Comparison of ENCODE assay signal across 24 cellular contexts in the genomic region with DNA sequence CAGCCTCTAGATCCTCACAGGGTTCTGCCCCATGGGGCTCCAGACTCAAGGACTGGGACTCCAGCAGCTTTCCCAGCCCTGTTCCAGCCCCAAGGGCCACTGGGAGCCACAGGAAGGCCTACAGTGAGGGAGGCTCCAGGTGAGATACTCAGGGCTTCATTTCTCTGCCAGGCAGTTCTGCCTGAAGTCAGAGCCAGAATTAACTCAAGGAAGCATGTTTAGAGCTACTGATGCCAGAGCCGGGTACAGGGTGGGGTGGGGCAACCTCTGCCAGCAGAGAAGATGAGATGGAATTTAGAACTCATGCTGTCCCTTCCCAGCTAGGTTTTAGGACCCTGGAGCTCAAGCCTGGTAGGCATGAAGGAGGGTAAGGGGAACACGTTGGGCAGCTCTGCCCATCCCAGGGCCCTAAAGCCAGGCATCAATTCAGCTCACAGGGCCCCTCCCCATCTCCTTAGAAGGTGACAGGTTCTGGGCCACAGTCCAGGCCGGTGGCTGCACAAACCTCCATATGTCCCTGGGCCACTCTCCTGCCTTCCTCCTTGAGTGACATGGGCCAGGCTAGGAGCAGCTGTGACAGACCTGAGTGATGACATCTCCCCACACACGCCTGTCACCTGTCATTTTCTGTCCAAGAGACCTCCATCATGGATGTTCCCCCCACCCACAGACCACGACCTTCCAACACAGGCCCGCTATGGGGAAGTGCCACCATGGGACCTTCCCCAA. TPM values are rescaled to one million over a fixed set of nuclear protein-coding genes. Genes with fewer than 3 reads are reported as not detected.
DNase-seq lines count a peak whose midpoint lies in the region; ATAC-seq, FAIRE-seq and TF ChIP-seq lines count a peak whose summit lies in the region.
"Had no signal": no experiment of that assay in that cellular context is flagged by ENCODE, and none has a peak within 500 bp of the region (broad histone marks: within the 10 kb centered on the region; RNA-seq: fewer than 3 reads in every experiment).

No MANE protein-coding gene starts in this region.

- DNase-seq in left ventricle myocardium superior (no peak), Right ventricle myocardium inferior (ENCODE audit: missing footprints) (no peak), K562 (ENCODE audit: extremely low read depth in 1 of 4, low spot score in 3 of 4) (no peak), myocyte (ENCODE audit: low read depth) (peak; percentile 94), Ammon's horn (ENCODE audit: low spot score) (no peak), GM12891 (ENCODE audit: insufficient read length, low spot score) (no peak)
- no peak for DNase-seq in stimulated activated naive B cell treated with anti-CD40 and anti-IgM and Interleukin-4, amounts not matched to agents 10 μg/mL and 1 μg/mL and 100 μg/mL, for 72 hours
- DNase-seq: ACHN; Caco-2; CD4-positive, alpha-beta T cell; DMS79 treated with DMSO at 0.1 percent for 48 hours; HCEC 1CT; HFFc6; IMR-90; KBM-7 had no signal

- TF ChIP-seq CTCF in K562 (IDR thresholded peaks at IDR 0.05 in 2 of 3, conservative IDR thresholded peaks at IDR 0.05 in 1 of 3; ENCODE audit: insufficient read depth in 2 of 3, low read depth in 1 of 3, low read length in 3 of 3), result no peak

- CTCF ChIA-PET in K562 (lab: Yijun Ruan, JAX; ENCODE audit: low intra/inter-chr PET ratio), result no interaction called here

- H2AFZ ChIP-seq in K562 (ENCODE audit: low read depth, low read length), result no peak overlapping the region
- H2AFZ ChIP-seq: GM23338 had no signal

- BruUV-seq in K562 (replicated peaks; lab: Mats Ljungman, UMichigan), result no TSS peak

- H3K79me2 ChIP-seq in K562 (ENCODE audit: control insufficient read depth, insufficient read depth, low read length), result no peaks in the 10 kb centered on the region

- no peaks in the 10 kb centered on the region for H3K36me3 ChIP-seq in K562 (ENCODE audit: control insufficient read depth, insufficient read depth, low read length)

- no peak for TF ChIP-seq POLR2A in K562 (conservative IDR thresholded peaks at IDR 0.05)
- TF ChIP-seq POLR2A in GM12891 (IDR thresholded peaks at IDR 0.05; ENCODE audit: low read depth, low read length), result no peak

- no peak overlapping the region for H3K9ac ChIP-seq in K562 (ENCODE audit: insufficient read depth in 1 of 2, low read depth in 2 of 2, low read length in 2 of 2)

- no peaks in the 10 kb centered on the region for H3K9me3 ChIP-seq in K562 (replicated peaks; ENCODE audit: control insufficient read depth, insufficient read depth, low read depth, low read length)
- H3K9me3 ChIP-seq: Caco-2 had no signal

- H3K9me3 Mint-ChIP-seq in stimulated activated naive B cell treated with anti-CD40 and anti-IgM and Interleukin-4, amounts not matched to agents 10 μg/mL and 1 μg/mL and 100 μg/mL, for 72 hours, result no peaks in the 10 kb centered on the region
- H3K9me3 Mint-ChIP-seq: CD4-positive, alpha-beta T cell; GM23338; HFFc6 had no signal

- peaks cover 4 to 57% of the 10 kb centered on the region in 2 experiments; a peak in 4 of 5 replicates for H3K27me3 ChIP-seq in K562 (ENCODE audit: control insufficient read depth in 2 of 2, insufficient read depth in 2 of 2, low read length in 2 of 2)

- H3K4me2 ChIP-seq in K562 (ENCODE audit: insufficient read depth, low read length), result no peak overlapping the region
- H3K4me2 ChIP-seq: GM23338 had no signal

- peaks cover 14 to 32% of the 10 kb centered on the region in 2 donors for H3K27me3 Mint-ChIP-seq in stimulated activated naive B cell treated with anti-CD40 and anti-IgM and Interleukin-4, amounts not matched to agents 10 μg/mL and 1 μg/mL and 100 μg/mL, for 72 hours

- 0% methylated on average over 6 of the region's 6 CpGs for WGBS in K562 (ENCODE audit: insufficient coverage, low coverage, missing lambda C conversion rate)

- no peaks in the 10 kb centered on the region for H3K36me3 Mint-ChIP-seq in stimulated activated naive B cell treated with anti-CD40 and anti-IgM and Interleukin-4, amounts not matched to agents 10 μg/mL and 1 μg/mL and 100 μg/mL, for 72 hours

- ATAC-seq in left ventricle myocardium superior (peak; percentile 28), Right ventricle myocardium inferior (no peak), K562 (no peak), GM21423 (IDR thresholded peaks at IDR 0.05; ENCODE audit: unreplicated experiment) (no peak)
- peak; percentile 43 to 45 for ATAC-seq in stimulated activated naive B cell treated with anti-CD40 and anti-IgM and Interleukin-4, amounts not matched to agents 10 μg/mL and 1 μg/mL and 100 μg/mL, for 72 hours (replicated peaks)
- ATAC-seq: GM12878, GM23338 had no signal

- H3K27ac Mint-ChIP-seq in stimulated activated naive B cell treated with anti-CD40 and anti-IgM and Interleukin-4, amounts not matched to agents 10 μg/mL and 1 μg/mL and 100 μg/mL, for 72 hours, result peak overlapping the region; percentile 27
- H3K27ac Mint-ChIP-seq: CD4-positive, alpha-beta T cell; GM23338; HFFc6 had no signal

- no peak for TF ChIP-seq RAD21 in K562 (CRISPR knock-in tag; conservative IDR thresholded peaks at IDR 0.05 in 1 of 2, IDR thresholded peaks at IDR 0.05 in 1 of 2)

- no peaks in the 10 kb centered on the region; a peak in 2 of 5 replicates for H3K4me1 ChIP-seq in K562 (replicated peaks in 1 of 2; ENCODE audit: control insufficient read depth in 2 of 2, insufficient read depth in 2 of 2, low read length in 2 of 2)
- H3K4me1 ChIP-seq: Caco-2 had no signal

- peaks cover 10% of the 10 kb centered on the region for H4K20me1 ChIP-seq in K562 (replicated peaks; ENCODE audit: control insufficient read depth, insufficient read depth, low read length)

- no peak overlapping the region for H3K4me3 ChIP-seq in K562
- H3K4me3 ChIP-seq: GM12878, GM23338 had no signal

- H3K4me3 Mint-ChIP-seq in stimulated activated naive B cell treated with anti-CD40 and anti-IgM and Interleukin-4, amounts not matched to agents 10 μg/mL and 1 μg/mL and 100 μg/mL, for 72 hours, result no peak overlapping the region
- H3K4me3 Mint-ChIP-seq: CD4-positive, alpha-beta T cell; GM23338; HFFc6 had no signal

- H3K9me1 ChIP-seq in K562 (ENCODE audit: control insufficient read depth, insufficient read depth, low read length), result no peaks in the 10 kb centered on the region

- TF ChIP-seq EP300 in K562 (IDR thresholded peaks at IDR 0.05; ENCODE audit: low read length), result no peak

- H3K27ac ChIP-seq in K562 (ENCODE audit: extremely low read depth, low read depth, low read length), result no peak overlapping the region
- H3K27ac ChIP-seq: C4-2B had no signal

- H3K4me1 Mint-ChIP-seq in stimulated activated naive B cell treated with anti-CD40 and anti-IgM and Interleukin-4, amounts not matched to agents 10 μg/mL and 1 μg/mL and 100 μg/mL, for 72 hours, result peaks cover 0 to 5% of the 10 kb centered on the region in 2 donors
- H3K4me1 Mint-ChIP-seq: GM23338 had no signal

- in situ Hi-C loops in K562 (cut with MboI), result no loop called here

- POLR2A ChIA-PET in K562 (lab: Yijun Ruan, JAX), result interaction anchor here (1.0 kb wide), 1 partner anchor 32 kb away, joined by 3 read pairs; no protein-coding TSS in a partner anchor

- intact Hi-C loops in left ventricle myocardium superior (cut with micrococcal nuclease) (no loop called here), Right ventricle myocardium inferior (cut with DNase I) (no loop called here), K562 (cut with micrococcal nuclease) (no loop called here)

- no peak for FAIRE-seq in K562 (lab: Jason Lieb, UNC)
- no peak for FAIRE-seq in GM12891 (lab: Jason Lieb, UNC)
- FAIRE-seq: A204.1, D721Med, GM12878, GM19239, H54 had no signal

RNA-seq across cellular contexts. Expression of gene SPPL2C, which starts 24.5 kb away (rescaled TPM):
- total RNA-seq in left ventricle myocardium superior (not detected), Right ventricle myocardium inferior (not detected), K562 (2014; rRNA removed) (not detected in 2 replicates), K562 (2014; rRNA removed; fragmentation: Illumina TruSeq; extraction: Trizol) (not detected in 2 replicates), K562 (2015; rRNA removed; fragmentation: Illumina TruSeq; extraction: Trizol) (not detected in 2 replicates), K562 (2021) (not detected in 2 replicates), myocyte (not detected in 2 replicates)
- not detected in 2 replicates for total RNA-seq in K562 (2011; cell fraction: chromatin; rRNA removed; ENCODE audit: low replicate concordance)
- total RNA-seq in K562 (2011; cell fraction: nucleolus; rRNA removed), result not detected in 2 replicates
- not detected in 2 replicates for total RNA-seq in K562 (2011; cell fraction: nucleoplasm; rRNA removed)
- polyA plus RNA-seq in K562 (2011; rRNA removed) (not detected in 2 replicates), K562 (2014; fragmentation: Illumina TruSeq; extraction: Trizol) (not detected in 2 replicates), K562 (2014; fragmentation: Nextera tagmentation; extraction: Ambion mirVana) (not detected), K562 (2014; rRNA removed) (not detected in 2 replicates)
- not detected in 2 replicates for polyA plus RNA-seq in K562 (2011; cell fraction: cytosol; rRNA removed)
- not detected in 2 replicates for polyA plus RNA-seq in K562 (2011; cell fraction: nucleus; rRNA removed)
- not detected in 2 replicates for polyA plus RNA-seq in K562 (2012)
- not detected in 2 replicates for polyA minus RNA-seq in K562 (2011; rRNA and poly(A)+ RNA removed)
- polyA minus RNA-seq in K562 (2011; cell fraction: cytosol; rRNA and poly(A)+ RNA removed), result not detected in 2 replicates
- not detected in 2 replicates for polyA minus RNA-seq in K562 (2011; cell fraction: nucleus; rRNA and poly(A)+ RNA removed)
- not detected for polyA plus RNA-seq in myocyte (2012)
- not detected for polyA plus RNA-seq in GM12891 (2012; ENCODE audit: low read depth, missing spikeins)
- total RNA-seq: Caco-2; CD4-positive, alpha-beta T cell; GM12878; HFFc6; IMR-90 had no signal
- polyA plus RNA-seq: BJ, GM12878, GM23338, IMR-90 had no signal

RNA-seq across cellular contexts. Expression of gene CRHR1, which starts 36.1 kb away (rescaled TPM):
- total RNA-seq in left ventricle myocardium superior (not detected), Right ventricle myocardium inferior (not detected), K562 (2014; rRNA removed) (not detected in 2 replicates), K562 (2014; rRNA removed; fragmentation: Illumina TruSeq; extraction: Trizol) (not detected in 2 replicates), K562 (2015; rRNA removed; fragmentation: Illumina TruSeq; extraction: Trizol) (not detected in 2 replicates), K562 (2021) (not detected in 2 replicates), myocyte (0.36 TPM in 1 of 2 replicates, not detected in the other)
- not detected in 2 replicates for total RNA-seq in K562 (2011; cell fraction: chromatin; rRNA removed; ENCODE audit: low replicate concordance)
- total RNA-seq in K562 (2011; cell fraction: nucleolus; rRNA removed), result not detected in 2 replicates
- not detected in 2 replicates for total RNA-seq in K562 (2011; cell fraction: nucleoplasm; rRNA removed)
- polyA plus RNA-seq in K562 (2011; rRNA removed) (not detected in 2 replicates), K562 (2014; fragmentation: Illumina TruSeq; extraction: Trizol) (not detected in 2 replicates), K562 (2014; fragmentation: Nextera tagmentation; extraction: Ambion mirVana) (not detected), K562 (2014; rRNA removed) (0.05 TPM in 1 of 2 replicates, not detected in the other)
- polyA plus RNA-seq in K562 (2011; cell fraction: cytosol; rRNA removed), result not detected in 2 replicates
- polyA plus RNA-seq in K562 (2011; cell fraction: nucleus; rRNA removed), result not detected in 2 replicates
- not detected in 2 replicates for polyA plus RNA-seq in K562 (2012)
- not detected in 2 replicates for polyA minus RNA-seq in K562 (2011; rRNA and poly(A)+ RNA removed)
- not detected in 2 replicates for polyA minus RNA-seq in K562 (2011; cell fraction: cytosol; rRNA and poly(A)+ RNA removed)
- not detected in 2 replicates for polyA minus RNA-seq in K562 (2011; cell fraction: nucleus; rRNA and poly(A)+ RNA removed)
- 0.24 TPM for polyA plus RNA-seq in myocyte (2012)
- polyA plus RNA-seq in GM12891 (2012; ENCODE audit: low read depth, missing spikeins), result not detected
- total RNA-seq: Caco-2; CD4-positive, alpha-beta T cell; HFFc6; IMR-90 had no signal
- polyA plus RNA-seq: BJ, GM12878, IMR-90 had no signal

Comparison
In these comparisons a context has a peak if more than half of its experiments do, and no peak if none do; other contexts are left out.
1. ATAC-seq: peak in left ventricle myocardium superior (single experiment) and stimulated activated naive B cell treated with anti-CD40 and anti-IgM and Interleukin-4, amounts not matched to agents 10 μg/mL and 1 μg/mL and 100 μg/mL, for 72 hours (2 of 2); none in Right ventricle myocardium inferior (single experiment), K562 (single experiment) and GM21423 (single experiment).